10 cellular contexts compared by ENCODE assay signal in the genomic region with DNA sequence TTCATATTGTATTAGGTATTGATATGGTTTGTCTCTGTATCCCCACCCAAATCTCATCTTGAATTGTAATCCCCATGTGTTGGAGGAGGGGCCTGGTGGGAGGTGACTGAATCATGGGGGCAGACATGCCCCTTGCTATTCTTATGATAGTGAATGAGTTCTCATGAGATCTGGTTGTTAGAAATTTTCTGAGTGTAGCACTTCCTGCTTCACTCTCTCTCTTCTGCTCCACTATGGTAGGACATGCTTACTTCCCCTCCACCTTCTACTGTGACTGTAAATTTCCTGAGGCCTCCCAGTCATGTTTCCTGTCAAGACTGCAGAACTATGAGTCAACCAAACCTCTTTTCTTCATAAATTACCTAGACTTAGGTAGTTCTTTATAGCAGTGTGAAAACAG.
DNase-seq lines count a peak whose midpoint lies in the region; ATAC-seq and TF ChIP-seq lines count a peak whose summit lies in the region.
"Had no signal": no experiment of that assay in that cellular context is flagged by ENCODE, and none has a peak within 500 bp of the region (broad histone marks: within the 10 kb centered on the region; RNA-seq: fewer than 3 reads in every experiment).

No MANE protein-coding gene starts in this region.

- no peaks in the 10 kb centered on the region for H3K36me3 ChIP-seq in SK-N-SH (replicated peaks in 1 of 2; ENCODE audit: control insufficient read depth in 1 of 2, insufficient read depth in 2 of 2, low read length in 1 of 2)
- H3K36me3 ChIP-seq in ovary: no peaks in the 10 kb centered on the region
- H3K36me3 ChIP-seq: vagina had no signal

- H3K9me2 ChIP-seq in SK-N-SH: no peaks in the 10 kb centered on the region

- CTCF ChIA-PET in SK-N-SH (lab: Yijun Ruan, JAX): no interaction called here

- H3K9me3 ChIP-seq in SK-N-SH: no peaks in the 10 kb centered on the region
- H3K9me3 ChIP-seq in ovary: no peaks in the 10 kb centered on the region
- H3K9me3 ChIP-seq: vagina had no signal

- TF ChIP-seq RAD21 in SK-N-SH (IDR thresholded peaks at IDR 0.05; ENCODE audit: low read length): no peak

- H3K4me1 ChIP-seq in SK-N-SH (ENCODE audit: control insufficient read depth in 1 of 2, insufficient read depth in 2 of 2, low read depth in 1 of 2, low read length in 1 of 2) (no peaks in the 10 kb centered on the region), ovary (ENCODE audit: insufficient read depth) (no peaks in the 10 kb centered on the region)
- H3K4me1 ChIP-seq: vagina had no signal

- TF ChIP-seq EP300 in SK-N-SH (IDR thresholded peaks at IDR 0.05; ENCODE audit: borderline replicate concordance in 1 of 2, low read depth in 1 of 2, low read length in 1 of 2) (no peak), ovary (IDR thresholded peaks at IDR 0.05) (no peak)

- no peaks in the 10 kb centered on the region for H3K27me3 Mint-ChIP-seq in activated T-helper 2 cell treated with anti-CD3 and anti-CD28 coated beads, Interferon-gamma antibody, Interleukin-2, Interleukin-4, amounts not matched to agents 10 μg/mL and 5 μg/mL and 100 μg/mL, durations not matched to agents 14 hours and 24 hours and 36 hours (ENCODE audit: low read depth)

- no peaks in the 10 kb centered on the region for H3K79me2 ChIP-seq in SK-N-SH (ENCODE audit: insufficient read depth)

- POLR2A ChIA-PET in SK-N-SH (lab: Yijun Ruan, JAX): no interaction called here

- intact Hi-C loops in activated T-helper 2 cell treated with anti-CD3 and anti-CD28 coated beads, Interferon-gamma antibody, Interleukin-2, Interleukin-4, amounts not matched to agents 10 μg/mL and 5 μg/mL and 100 μg/mL, durations not matched to agents 14 hours and 24 hours and 36 hours (cut with micrococcal nuclease): loop anchor here (1.0 to 5.0 kb wide), 5 partner anchors 22 to 646 kb away; a partner anchor contains a TSS
- intact Hi-C loops in ovary (cut with DNase I): no loop called here

- H3K4me1 Mint-ChIP-seq in activated T-helper 2 cell treated with anti-CD3 and anti-CD28 coated beads, Interferon-gamma antibody, Interleukin-2, Interleukin-4, amounts not matched to agents 10 μg/mL and 5 μg/mL and 100 μg/mL, durations not matched to agents 14 hours and 24 hours and 36 hours (ENCODE audit: low read depth): peaks cover 28% of the 10 kb centered on the region

- H3F3A ChIP-seq in SK-N-SH (replicated peaks; ENCODE audit: insufficient read depth): no peaks in the 10 kb centered on the region

- no peak overlapping the region for H2AFZ ChIP-seq in SK-N-SH (ENCODE audit: low read depth)

- H3K27me3 ChIP-seq in SK-N-SH (ENCODE audit: insufficient read depth) (no peaks in the 10 kb centered on the region), ovary (no peaks in the 10 kb centered on the region)
- H3K27me3 ChIP-seq: vagina had no signal

- H3K27ac Mint-ChIP-seq in activated T-helper 2 cell treated with anti-CD3 and anti-CD28 coated beads, Interferon-gamma antibody, Interleukin-2, Interleukin-4, amounts not matched to agents 10 μg/mL and 5 μg/mL and 100 μg/mL, durations not matched to agents 14 hours and 24 hours and 36 hours: peak overlapping the region; percentile 83

- TF ChIP-seq CTCF in SK-N-SH (IDR thresholded peaks at IDR 0.05) (no peak), ovary (IDR thresholded peaks at IDR 0.05) (no peak)

- DNase-seq in Kasumi-1 (lab: John Stamatoyannopoulos, UW): peak; percentile 64 to 69
- no peak for DNase-seq in activated T-helper 2 cell treated with anti-CD3 and anti-CD28 coated beads, Interferon-gamma antibody, Interleukin-2, Interleukin-4, amounts not matched to agents 10 μg/mL and 5 μg/mL and 100 μg/mL, durations not matched to agents 14 hours and 24 hours and 36 hours (ENCODE audit: low spot score)
- DNase-seq in stimulated activated CD4-positive, alpha-beta T cell treated with anti-CD3 and anti-CD28 coated beads, Interleukin-4, amount 100 ng/mL, for 1 hour: peak; percentile 37
- DNase-seq in SK-N-SH: no peak
- no peak for DNase-seq in NCI-H128 (lab: John Stamatoyannopoulos, UW; ENCODE audit: unreplicated experiment)
- DNase-seq in AG08395 (ENCODE audit: low spot score): no peak
- DNase-seq in ovary: no peak
- DNase-seq: glutamatergic neuron had no signal

- H3K4me3 Mint-ChIP-seq in activated T-helper 2 cell treated with anti-CD3 and anti-CD28 coated beads, Interferon-gamma antibody, Interleukin-2, Interleukin-4, amounts not matched to agents 10 μg/mL and 5 μg/mL and 100 μg/mL, durations not matched to agents 14 hours and 24 hours and 36 hours (ENCODE audit: low read depth): no peak overlapping the region

- no peaks in the 10 kb centered on the region for H4K20me1 ChIP-seq in SK-N-SH (ENCODE audit: insufficient read depth)

- H3K9me3 Mint-ChIP-seq in activated T-helper 2 cell treated with anti-CD3 and anti-CD28 coated beads, Interferon-gamma antibody, Interleukin-2, Interleukin-4, amounts not matched to agents 10 μg/mL and 5 μg/mL and 100 μg/mL, durations not matched to agents 14 hours and 24 hours and 36 hours: peaks cover 5% of the 10 kb centered on the region

- no peak overlapping the region for H3K4me3 ChIP-seq in SK-N-SH (ENCODE audit: low read depth in 2 of 2, low read length in 1 of 2)
- no peak overlapping the region for H3K4me3 ChIP-seq in ovary
- H3K4me3 ChIP-seq: vagina had no signal

- H3K27ac ChIP-seq in SK-N-SH (ENCODE audit: low read depth in 2 of 2, low read length in 1 of 2): no peak overlapping the region
- no peak overlapping the region for H3K27ac ChIP-seq in ovary
- H3K27ac ChIP-seq: vagina had no signal

- H3K4me2 ChIP-seq in SK-N-SH: no peak overlapping the region

- TF ChIP-seq POLR2A in ovary (IDR thresholded peaks at IDR 0.05): no peak

- H3K9ac ChIP-seq in SK-N-SH: no peak overlapping the region

- H3K36me3 Mint-ChIP-seq in activated T-helper 2 cell treated with anti-CD3 and anti-CD28 coated beads, Interferon-gamma antibody, Interleukin-2, Interleukin-4, amounts not matched to agents 10 μg/mL and 5 μg/mL and 100 μg/mL, durations not matched to agents 14 hours and 24 hours and 36 hours (ENCODE audit: low read depth): peaks cover 3% of the 10 kb centered on the region

- peak; percentile 75 for ATAC-seq in GM19452 (IDR thresholded peaks at IDR 0.05; ENCODE audit: unreplicated experiment)

TF ChIP-seq in SK-N-SH, 30 proteins besides CTCF, POLR2A, EP300 and RAD21 (continues in another document):
- no peak for TF ChIP-seq YY1 (IDR thresholded peaks at IDR 0.05; ENCODE audit: low read depth)
- TF ChIP-seq, protein P1, sequence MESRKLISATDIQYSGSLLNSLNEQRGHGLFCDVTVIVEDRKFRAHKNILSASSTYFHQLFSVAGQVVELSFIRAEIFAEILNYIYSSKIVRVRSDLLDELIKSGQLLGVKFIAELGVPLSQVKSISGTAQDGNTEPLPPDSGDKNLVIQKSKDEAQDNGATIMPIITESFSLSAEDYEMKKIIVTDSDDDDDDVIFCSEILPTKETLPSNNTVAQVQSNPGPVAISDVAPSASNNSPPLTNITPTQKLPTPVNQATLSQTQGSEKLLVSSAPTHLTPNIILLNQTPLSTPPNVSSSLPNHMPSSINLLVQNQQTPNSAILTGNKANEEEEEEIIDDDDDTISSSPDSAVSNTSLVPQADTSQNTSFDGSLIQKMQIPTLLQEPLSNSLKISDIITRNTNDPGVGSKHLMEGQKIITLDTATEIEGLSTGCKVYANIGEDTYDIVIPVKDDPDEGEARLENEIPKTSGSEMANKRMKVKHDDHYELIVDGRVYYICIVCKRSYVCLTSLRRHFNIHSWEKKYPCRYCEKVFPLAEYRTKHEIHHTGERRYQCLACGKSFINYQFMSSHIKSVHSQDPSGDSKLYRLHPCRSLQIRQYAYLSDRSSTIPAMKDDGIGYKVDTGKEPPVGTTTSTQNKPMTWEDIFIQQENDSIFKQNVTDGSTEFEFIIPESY (IDR thresholded peaks at IDR 0.05; ENCODE audit: borderline replicate concordance, low read depth): no peak
- no peak for TF ChIP-seq NRF1 (IDR thresholded peaks at IDR 0.05; ENCODE audit: low read depth, low read length)
- no peak for TF ChIP-seq NFIC (IDR thresholded peaks at IDR 0.05; ENCODE audit: borderline replicate concordance)
- TF ChIP-seq SIN3A (IDR thresholded peaks at IDR 0.05; ENCODE audit: borderline replicate concordance, low read depth, low read length): no peak
- TF ChIP-seq, protein P2, sequence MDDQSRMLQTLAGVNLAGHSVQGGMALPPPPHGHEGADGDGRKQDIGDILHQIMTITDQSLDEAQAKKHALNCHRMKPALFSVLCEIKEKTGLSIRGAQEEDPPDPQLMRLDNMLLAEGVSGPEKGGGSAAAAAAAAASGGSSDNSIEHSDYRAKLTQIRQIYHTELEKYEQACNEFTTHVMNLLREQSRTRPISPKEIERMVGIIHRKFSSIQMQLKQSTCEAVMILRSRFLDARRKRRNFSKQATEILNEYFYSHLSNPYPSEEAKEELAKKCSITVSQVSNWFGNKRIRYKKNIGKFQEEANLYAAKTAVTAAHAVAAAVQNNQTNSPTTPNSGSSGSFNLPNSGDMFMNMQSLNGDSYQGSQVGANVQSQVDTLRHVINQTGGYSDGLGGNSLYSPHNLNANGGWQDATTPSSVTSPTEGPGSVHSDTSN (IDR thresholded peaks at IDR 0.05): no peak
- no peak for TF ChIP-seq GATA2 (CRISPR knock-in tag; IDR thresholded peaks at IDR 0.05)
- TF ChIP-seq, protein P3, sequence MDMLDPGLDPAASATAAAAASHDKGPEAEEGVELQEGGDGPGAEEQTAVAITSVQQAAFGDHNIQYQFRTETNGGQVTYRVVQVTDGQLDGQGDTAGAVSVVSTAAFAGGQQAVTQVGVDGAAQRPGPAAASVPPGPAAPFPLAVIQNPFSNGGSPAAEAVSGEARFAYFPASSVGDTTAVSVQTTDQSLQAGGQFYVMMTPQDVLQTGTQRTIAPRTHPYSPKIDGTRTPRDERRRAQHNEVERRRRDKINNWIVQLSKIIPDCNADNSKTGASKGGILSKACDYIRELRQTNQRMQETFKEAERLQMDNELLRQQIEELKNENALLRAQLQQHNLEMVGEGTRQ (IDR thresholded peaks at IDR 0.05; ENCODE audit: borderline replicate concordance, low read depth, low read length): no peak
- TF ChIP-seq, protein P4, sequence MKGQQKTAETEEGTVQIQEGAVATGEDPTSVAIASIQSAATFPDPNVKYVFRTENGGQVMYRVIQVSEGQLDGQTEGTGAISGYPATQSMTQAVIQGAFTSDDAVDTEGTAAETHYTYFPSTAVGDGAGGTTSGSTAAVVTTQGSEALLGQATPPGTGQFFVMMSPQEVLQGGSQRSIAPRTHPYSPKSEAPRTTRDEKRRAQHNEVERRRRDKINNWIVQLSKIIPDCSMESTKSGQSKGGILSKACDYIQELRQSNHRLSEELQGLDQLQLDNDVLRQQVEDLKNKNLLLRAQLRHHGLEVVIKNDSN (IDR thresholded peaks at IDR 0.05; ENCODE audit: borderline replicate concordance, low read depth): no peak
- TF ChIP-seq RCOR1 (IDR thresholded peaks at IDR 0.05; ENCODE audit: low read length): no peak
- TF ChIP-seq GABPA (IDR thresholded peaks at IDR 0.05; ENCODE audit: low read depth): no peak
- TF ChIP-seq JUND (IDR thresholded peaks at IDR 0.05): no peak
- no peak for TF ChIP-seq FOXM1 (IDR thresholded peaks at IDR 0.05; ENCODE audit: low read depth)
- TF ChIP-seq SMC3 (IDR thresholded peaks at IDR 0.05; ENCODE audit: low read depth, low read length): no peak
- TF ChIP-seq TAF1 (IDR thresholded peaks at IDR 0.05; ENCODE audit: borderline replicate concordance, low read depth, low read length): no peak

Comparison
In these comparisons a context has a peak if more than half of its experiments do, and no peak if none do; other contexts are left out.
1. DNase-seq: peak in Kasumi-1 (2 of 2) and stimulated activated CD4-positive, alpha-beta T cell treated with anti-CD3 and anti-CD28 coated beads, Interleukin-4, amount 100 ng/mL, for 1 hour (single experiment); none in activated T-helper 2 cell treated with anti-CD3 and anti-CD28 coated beads, Interferon-gamma antibody, Interleukin-2, Interleukin-4, amounts not matched to agents 10 μg/mL and 5 μg/mL and 100 μg/mL, durations not matched to agents 14 hours and 24 hours and 36 hours (single experiment), SK-N-SH (single experiment), NCI-H128 (single experiment), AG08395 (single experiment) and ovary (0 of 5).